36 cellular contexts compared by ENCODE assay signal in the genomic region with DNA sequence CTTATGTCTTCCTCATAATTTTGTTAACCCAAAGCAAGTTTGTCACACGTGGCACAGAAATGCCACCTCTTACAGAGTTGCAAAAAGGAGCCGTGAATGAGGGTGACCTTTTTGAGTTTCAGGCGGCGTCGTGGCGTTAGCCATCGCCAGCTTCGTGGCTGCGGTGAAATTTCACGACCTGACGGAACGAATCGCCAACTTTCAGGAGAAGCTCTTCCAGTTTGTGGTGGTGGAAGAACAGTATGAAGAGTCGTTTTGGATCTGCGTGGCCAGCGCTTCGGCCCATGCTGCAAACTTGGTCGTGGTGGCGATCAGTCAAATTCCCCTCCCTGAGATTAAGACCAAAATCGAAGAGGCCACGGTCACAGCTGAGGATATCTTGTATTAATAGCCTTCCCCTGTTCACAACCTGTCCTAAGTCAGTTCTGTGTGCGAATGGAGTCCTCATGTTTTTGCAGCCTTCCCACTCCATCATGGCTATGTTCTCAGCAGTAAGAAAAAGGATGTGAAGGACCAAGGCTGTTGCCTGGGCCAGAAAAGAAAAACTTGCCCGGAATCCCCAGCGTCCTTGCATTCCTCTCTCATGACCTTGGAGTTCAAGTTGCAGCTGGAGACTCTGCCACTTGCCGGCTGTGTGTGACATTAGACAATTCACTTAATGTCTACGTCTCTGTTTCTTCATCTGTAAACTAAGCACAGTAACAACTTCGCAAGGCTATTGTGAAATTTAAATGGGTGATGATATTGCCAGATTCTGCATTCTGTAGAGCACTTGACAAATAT. TPM values are rescaled to one million over a fixed set of nuclear protein-coding genes. Genes with fewer than 3 reads are reported as not detected.
"Had no signal": no experiment of that assay in that cellular context is flagged by ENCODE, and none has a peak within 500 bp of the region (broad histone marks: within the 10 kb centered on the region; RNA-seq: fewer than 3 reads in every experiment).

No MANE protein-coding gene starts in this region.

- H3K27me3 ChIP-seq: colonic mucosa, pancreas, right lobe of liver, tibial nerve, upper lobe of left lung had no signal

- H3K36me3 ChIP-seq: colonic mucosa, heart right ventricle, pancreas, right lobe of liver, thoracic aorta, tibial nerve, upper lobe of left lung had no signal

- H3K9me3 ChIP-seq: colonic mucosa, heart right ventricle, pancreas, right lobe of liver, thoracic aorta, tibial nerve, upper lobe of left lung had no signal

- FAIRE-seq: keratinocyte, pancreas, urothelium cell line had no signal

- ATAC-seq: esophagus mucosa; left lobe of liver; naive thymus-derived CD8-positive, alpha-beta T cell; pancreas; right lobe of liver; stimulated activated effector memory CD8-positive, alpha-beta T cell treated with anti-CD3 and anti-CD28 coated beads, Interleukin-12 subunit alpha, Interleukin-12 subunit beta, amount 100 ng/mL, for 72 hours; stimulated activated naive CD8-positive, alpha-beta T cell treated with anti-CD3 and anti-CD28 coated beads, Interleukin-15, Interleukin-2, amounts not matched to agents 100 U/mL and 50 U/mL, for 24 hours had no signal

- H3K4me3 ChIP-seq: colonic mucosa, heart right ventricle, lung, pancreas, right lobe of liver, thoracic aorta, tibial nerve, upper lobe of left lung had no signal

- H3K4me1 Mint-ChIP-seq: endodermal cell; nephron progenitor cell; stimulated activated effector memory CD8-positive, alpha-beta T cell treated with anti-CD3 and anti-CD28 coated beads, Interleukin-12 subunit alpha, Interleukin-12 subunit beta, amount 100 ng/mL, for 72 hours had no signal

- H3K4me1 ChIP-seq: colonic mucosa, heart right ventricle, pancreas, tibial nerve had no signal

- H3K9me3 Mint-ChIP-seq: dendritic cell treated with granulocyte-macrophage colony-stimulating factor and Interleukin-4, amounts not matched to agents 40 ng/mL and 50 ng/mL, for 4 days; endodermal cell; memory B cell; naive thymus-derived CD8-positive, alpha-beta T cell; nephron progenitor cell; stimulated activated effector memory CD8-positive, alpha-beta T cell treated with anti-CD3 and anti-CD28 coated beads, Interleukin-12 subunit alpha, Interleukin-12 subunit beta, amount 100 ng/mL, for 72 hours had no signal

- H3K27ac Mint-ChIP-seq: dendritic cell treated with granulocyte-macrophage colony-stimulating factor and Interleukin-4, amounts not matched to agents 40 ng/mL and 50 ng/mL, for 4 days; endodermal cell; memory B cell; nephron progenitor cell; stimulated activated effector memory CD8-positive, alpha-beta T cell treated with anti-CD3 and anti-CD28 coated beads, Interleukin-12 subunit alpha, Interleukin-12 subunit beta, amount 100 ng/mL, for 72 hours had no signal

- H3K36me3 Mint-ChIP-seq: memory B cell; naive thymus-derived CD8-positive, alpha-beta T cell; stimulated activated effector memory CD8-positive, alpha-beta T cell treated with anti-CD3 and anti-CD28 coated beads, Interleukin-12 subunit alpha, Interleukin-12 subunit beta, amount 100 ng/mL, for 72 hours had no signal

- DNase-seq: caudate nucleus; colonic mucosa; effector CD8-positive, alpha-beta T cell; endodermal cell; foreskin melanocyte; glutamatergic neuron; hippocampal formation; midbrain; naive thymus-derived CD8-positive, alpha-beta T cell; nephron progenitor cell; occipital lobe; pancreas; right lobe of liver; stimulated activated CD4-positive, alpha-beta T cell treated with anti-CD3 and anti-CD28 coated beads, Interleukin-2, amount 100 ng/mL, for 24 hours; stimulated activated CD4-positive, alpha-beta T cell treated with anti-CD3 and anti-CD28 coated beads, Interleukin-4, amount 100 ng/mL, for 24 hours; stimulated activated naive CD8-positive, alpha-beta T cell treated with anti-CD3 and anti-CD28 coated beads, Interleukin-15, Interleukin-2, amounts not matched to agents 100 U/mL and 50 U/mL, for 24 hours; substantia nigra had no signal

- H3K4me3 Mint-ChIP-seq: dendritic cell treated with granulocyte-macrophage colony-stimulating factor and Interleukin-4, amounts not matched to agents 40 ng/mL and 50 ng/mL, for 4 days; endodermal cell; memory B cell; naive thymus-derived CD8-positive, alpha-beta T cell; nephron progenitor cell; stimulated activated effector memory CD8-positive, alpha-beta T cell treated with anti-CD3 and anti-CD28 coated beads, Interleukin-12 subunit alpha, Interleukin-12 subunit beta, amount 100 ng/mL, for 72 hours had no signal

- H3K27ac ChIP-seq: colonic mucosa, epithelial cell of prostate, pancreas, right lobe of liver, thoracic aorta, tibial nerve, upper lobe of left lung had no signal

RNA-seq across cellular contexts. Expression of a gene that starts 11.9 kb away (rescaled TPM):
- total RNA-seq: cerebellum; colonic mucosa; endodermal cell; esophagus mucosa; fibroblast of lung; heart right ventricle; left lobe of liver; liver; lung; mucosa of gallbladder; naive thymus-derived CD8-positive, alpha-beta T cell; occipital lobe; pancreas; posterior vena cava; right lobe of liver; skeletal muscle tissue; thoracic aorta; tibial nerve; upper lobe of left lung had no signal
- polyA plus RNA-seq: fibroblast of lung; heart right ventricle; keratinocyte; lung; naive thymus-derived CD8-positive, alpha-beta T cell; pancreas had no signal
